In genomic region chr4:104211657-104212056, GRCh38 we compare ENCODE assay signal across 24 cellular contexts.
DNase-seq lines count a peak whose midpoint lies in the region; ATAC-seq, FAIRE-seq and TF ChIP-seq lines count a peak whose summit lies in the region.
"Had no signal": no experiment of that assay in that cellular context is flagged by ENCODE, and none has a peak within 500 bp of the region (broad histone marks: within the 10 kb centered on the region; RNA-seq: fewer than 3 reads in every experiment).

No MANE protein-coding gene starts in this region.

- 91% methylated on average over 2 of the region's 2 CpGs; no CpG with 5 or more reads in 1 of the 2 experiments for WGBS in H1 (ENCODE audit: extremely low coverage in 1 of 2, insufficient coverage in 1 of 2, insufficient read length in 1 of 2, insufficient replicate concordance in 2 of 2, low coverage in 1 of 2, low lambda C conversion rate in 2 of 2, missing lambda C conversion rate in 1 of 2), 2 experiments
- WGBS in liver = 50% methylated on average over 2 of the region's 2 CpGs

- H3K4me1 Mint-ChIP-seq in T-helper 17 cell = no peaks in the 10 kb centered on the region
- H3K4me1 Mint-ChIP-seq: B cell had no signal

- no peak for TF ChIP-seq RAD21 in Ishikawa (IDR thresholded peaks at IDR 0.05; ENCODE audit: low read depth)
- no peak for TF ChIP-seq RAD21 in H1 (IDR thresholded peaks at IDR 0.05 in 1 of 2, conservative IDR thresholded peaks at IDR 0.05 in 1 of 2; ENCODE audit: low read depth in 2 of 2, low read length in 2 of 2)
- TF ChIP-seq RAD21 in liver (IDR thresholded peaks at IDR 0.05) = no peak

- H2BK15ac ChIP-seq in H1 (ENCODE audit: low read length) = no peak overlapping the region

- H2BK120ac ChIP-seq in H1 (replicated peaks; ENCODE audit: low read depth, low read length) = no peak overlapping the region

- no peak overlapping the region for H3K4me2 ChIP-seq in H1 (ENCODE audit: insufficient read depth in 1 of 2, low read depth in 2 of 2, low read length in 2 of 2)
- H3K4me2 ChIP-seq: A549; BLaER1 treated with 17β-estradiol and CSF1 and Interleukin-3, amounts not matched to agents 10 nM and 100 nM had no signal

- H3K23ac ChIP-seq in H1 (ENCODE audit: insufficient read length) = no peak overlapping the region

- H3K9ac ChIP-seq in H1 (replicated peaks in 1 of 4; ENCODE audit: extremely low read depth in 1 of 4, low read depth in 3 of 4, low read length in 3 of 4) (no peak overlapping the region), liver (ENCODE audit: low read depth in 1 of 2, low read length in 2 of 2) (no peak overlapping the region)
- H3K9ac ChIP-seq: BLaER1 treated with 17β-estradiol and CSF1 and Interleukin-3, amounts not matched to agents 10 nM and 100 nM had no signal

- no peak overlapping the region for H3K4ac ChIP-seq in H1 (replicated peaks; ENCODE audit: insufficient read length, low read depth, low read length)

- H3K79me2 ChIP-seq in H1 (ENCODE audit: control insufficient read depth in 1 of 2, insufficient read depth in 2 of 2, low read length in 2 of 2) = no peaks in the 10 kb centered on the region

- H3K27ac Mint-ChIP-seq in T-helper 17 cell = no peak overlapping the region
- H3K27ac Mint-ChIP-seq: B cell; CD4-positive, alpha-beta T cell; CD8-positive, alpha-beta T cell had no signal

- no peak overlapping the region for H2BK12ac ChIP-seq in H1 (ENCODE audit: low read depth, low read length)

- POLR2A ChIA-PET in H1 (lab: Charles Lee; ENCODE audit: partially characterized antibody) = no interaction called here

- H3K23me2 ChIP-seq in H1 (ENCODE audit: low read depth, low read length) = no peaks in the 10 kb centered on the region

- H2BK5ac ChIP-seq in H1 (ENCODE audit: low read depth, low read length) = no peak overlapping the region

- H4K8ac ChIP-seq in H1 (ENCODE audit: extremely low read depth, insufficient read depth, low read length) = no peak overlapping the region

- no peak overlapping the region for H2AFZ ChIP-seq in H1 (ENCODE audit: low read length)

- no peak overlapping the region for H2AK5ac ChIP-seq in H1 (ENCODE audit: low read depth, low read length)

- H3K27ac ChIP-seq in H1 (ENCODE audit: low read depth, low read length) (no peak overlapping the region), liver (ENCODE audit: low read depth in 1 of 2, low read length in 2 of 2) (no peak overlapping the region)
- H3K27ac ChIP-seq: A549; BLaER1 treated with 17β-estradiol and CSF1 and Interleukin-3, amounts not matched to agents 10 nM and 100 nM; C4-2B had no signal

- no peak overlapping the region for H2BK20ac ChIP-seq in H1 (ENCODE audit: low read length)

- H3K14ac ChIP-seq in H1 (ENCODE audit: insufficient read length) = no peak overlapping the region

- no peaks in the 10 kb centered on the region for H3K36me3 ChIP-seq in H1 (ENCODE audit: control insufficient read depth in 2 of 4, insufficient read depth in 4 of 4, low read length in 3 of 4)
- H3K36me3 ChIP-seq in liver (ENCODE audit: control insufficient read depth in 4 of 4, insufficient read depth in 3 of 4, low read depth in 1 of 4, low read length in 3 of 4) = no peaks in the 10 kb centered on the region
- H3K36me3 ChIP-seq: BLaER1 treated with 17β-estradiol and CSF1 and Interleukin-3, amounts not matched to agents 10 nM and 100 nM had no signal

- no peak for DNase-seq in H1 (ENCODE audit: low read depth in 1 of 2, low spot score in 2 of 2)
- DNase-seq in T-helper 17 cell = no peak
- no peak for DNase-seq in NCI-H748 treated with DMSO at 0.1 percent for 48 hours (lab: John Stamatoyannopoulos, UW)
- no peak for DNase-seq in effector CD4-positive, alpha-beta T cell
- no peak for DNase-seq in stimulated activated naive CD8-positive, alpha-beta T cell treated with anti-CD3 and anti-CD28 coated beads, Interleukin-15, Interleukin-2, amounts not matched to agents 100 U/mL and 50 U/mL, for 24 hours
- DNase-seq: AML-193; Caco-2; Calu3; CD4-positive, alpha-beta T cell; CD8-positive, alpha-beta T cell; DMS79; DND-41; EL; GDM1 had no signal

- no peak for FAIRE-seq in H1 (lab: Jason Lieb, UNC)
- FAIRE-seq: A549, D721Med, GM12878, GM12892, GM18507 had no signal

- no peak for ATAC-seq in T-helper 17 cell
- no peak for ATAC-seq in stimulated activated naive CD8-positive, alpha-beta T cell treated with anti-CD3 and anti-CD28 coated beads, Interleukin-15, Interleukin-2, amounts not matched to agents 100 U/mL and 50 U/mL, for 24 hours
- ATAC-seq: A549; CD8-positive, alpha-beta T cell; GM12878 had no signal

- H3K4me1 ChIP-seq in H1 (replicated peaks in 1 of 4; ENCODE audit: control insufficient read depth in 3 of 4, insufficient read depth in 4 of 4, low read length in 3 of 4) (no peaks in the 10 kb centered on the region), liver (ENCODE audit: control insufficient read depth in 4 of 4, insufficient read depth in 4 of 4, low read length in 3 of 4) (peaks cover 0 to 4% (median 0%) of the 10 kb centered on the region in 4 donors)
- H3K4me1 ChIP-seq: A549; BLaER1 treated with 17β-estradiol and CSF1 and Interleukin-3, amounts not matched to agents 10 nM and 100 nM; Caco-2 had no signal

- no peaks in the 10 kb centered on the region for H3K36me3 Mint-ChIP-seq in T-helper 17 cell (ENCODE audit: low read depth)
- H3K36me3 Mint-ChIP-seq: CD8-positive, alpha-beta T cell had no signal

- no peaks in the 10 kb centered on the region for H3K27me3 Mint-ChIP-seq in T-helper 17 cell
- H3K27me3 Mint-ChIP-seq: B cell; CD4-positive, alpha-beta T cell had no signal

- H3K4me3 Mint-ChIP-seq in T-helper 17 cell = no peak overlapping the region
- H3K4me3 Mint-ChIP-seq: B cell; CD4-positive, alpha-beta T cell; CD8-positive, alpha-beta T cell had no signal

- no peak overlapping the region for H3K4me3 ChIP-seq in H1 (ENCODE audit: extremely low read depth in 1 of 4, insufficient read depth in 2 of 4, low read depth in 3 of 4, low read length in 4 of 4)
- no peak overlapping the region for H3K4me3 ChIP-seq in liver (ENCODE audit: low read depth in 1 of 3, low read length in 3 of 3)
- H3K4me3 ChIP-seq: A549; BLaER1 treated with 17β-estradiol and CSF1 and Interleukin-3, amounts not matched to agents 10 nM and 100 nM; GM12878 had no signal

- no peak for TF ChIP-seq CTCF in H1 (IDR thresholded peaks at IDR 0.05; ENCODE audit: control extremely low read depth in 1 of 3, insufficient read depth in 1 of 3, low read depth in 1 of 3, low read length in 3 of 3)
- no peak for TF ChIP-seq CTCF in liver (IDR thresholded peaks at IDR 0.05; ENCODE audit: low read depth, low read length, missing input control)

- H3K27me3 ChIP-seq in H1 (replicated peaks in 1 of 4; ENCODE audit: control insufficient read depth in 3 of 4, extremely low read depth in 1 of 4, insufficient read depth in 3 of 4, low read length in 3 of 4) (no peaks in the 10 kb centered on the region), liver (ENCODE audit: control insufficient read depth in 4 of 4, insufficient read depth in 4 of 4, low read length in 3 of 4) (no peaks in the 10 kb centered on the region)
- H3K27me3 ChIP-seq: BLaER1 treated with 17β-estradiol and CSF1 and Interleukin-3, amounts not matched to agents 10 nM and 100 nM had no signal

- no peak for TF ChIP-seq POLR2A in H1 (IDR thresholded peaks at IDR 0.05; ENCODE audit: control extremely low read depth in 1 of 2, low read depth in 2 of 2, low read length in 2 of 2)

- no peak overlapping the region for H3K56ac ChIP-seq in H1 (replicated peaks; ENCODE audit: insufficient read length, low read depth, low read length)

- H3K18ac ChIP-seq in H1 (ENCODE audit: extremely low read depth, low read length) = no peak overlapping the region

- CTCF ChIA-PET in H1 (lab: Charles Lee; ENCODE audit: partially characterized antibody) = interaction anchor here (0.8 kb wide), 1 partner anchor 51 kb away, joined by 3 read pairs; no protein-coding TSS in a partner anchor

- H3K9me3 ChIP-seq in H1 (ENCODE audit: insufficient read depth in 2 of 2, low read depth in 1 of 2, low read length in 1 of 2) (no peaks in the 10 kb centered on the region), liver (ENCODE audit: control insufficient read depth in 4 of 4, low read length in 3 of 4) (no peaks in the 10 kb centered on the region), T-helper 17 cell (ENCODE audit: control insufficient read depth, low read length, poor library complexity, severe bottlenecking) (no peaks in the 10 kb centered on the region)
- H3K9me3 ChIP-seq: A549; BLaER1 treated with 17β-estradiol and CSF1 and Interleukin-3, amounts not matched to agents 10 nM and 100 nM; Caco-2 had no signal

- no peaks in the 10 kb centered on the region for H3K79me1 ChIP-seq in H1 (ENCODE audit: low read depth, low read length)

- no peak overlapping the region for H4K91ac ChIP-seq in H1 (replicated peaks; ENCODE audit: insufficient read length, low read length)

- no peaks in the 10 kb centered on the region for H4K20me1 ChIP-seq in H1 (replicated peaks in 1 of 2; ENCODE audit: control insufficient read depth in 1 of 2, insufficient read depth in 2 of 2, low read length in 2 of 2)
- H4K20me1 ChIP-seq: BLaER1 treated with 17β-estradiol and CSF1 and Interleukin-3, amounts not matched to agents 10 nM and 100 nM had no signal

- no peak overlapping the region for H4K5ac ChIP-seq in H1 (ENCODE audit: insufficient read length, low read depth, low read length)

- TF ChIP-seq EP300 in Ishikawa (IDR thresholded peaks at IDR 0.05; ENCODE audit: borderline replicate concordance) (no peak), H1 (IDR thresholded peaks at IDR 0.05; ENCODE audit: borderline replicate concordance in 1 of 2, low read depth in 2 of 2, low read length in 2 of 2) (no peak)

TF ChIP-seq in Ishikawa, 13 proteins besides CTCF, POLR2A, EP300 and RAD21 (continues in another document):
- TF ChIP-seq YY1 (IDR thresholded peaks at IDR 0.05; ENCODE audit: low read depth) (no peak), NFIC (IDR thresholded peaks at IDR 0.05) (no peak), MAX (IDR thresholded peaks at IDR 0.05) (no peak)

TF ChIP-seq in H1, 55 proteins besides CTCF, POLR2A, EP300 and RAD21:
- peak; percentile 92 for TF ChIP-seq CEBPB (IDR thresholded peaks at IDR 0.05; ENCODE audit: low read depth, low read length)
- no peak for TF ChIP-seq ZNF274 (IDR thresholded peaks at IDR 0.05; ENCODE audit: borderline replicate concordance, extremely low read depth, low read length)
- TF ChIP-seq POLR2AphosphoS5 (IDR thresholded peaks at IDR 0.05; ENCODE audit: low read depth, low read length) = no peak

TF ChIP-seq in liver, 16 proteins besides CTCF, POLR2A, EP300 and RAD21 (continues in another document):
- no peak for TF ChIP-seq ATF3 (IDR thresholded peaks at IDR 0.05)
- TF ChIP-seq TAF1 (conservative IDR thresholded peaks at IDR 0.05) = no peak
- TF ChIP-seq RXRA (IDR thresholded peaks at IDR 0.05) = peak in 1 of 2 donors; percentile 21
- no peak for TF ChIP-seq GABPA (IDR thresholded peaks at IDR 0.05 in 1 of 2, conservative IDR thresholded peaks at IDR 0.05 in 1 of 2)
- no peak for TF ChIP-seq EGR1 (IDR thresholded peaks at IDR 0.05; ENCODE audit: low read depth in 2 of 2)
- no peak for TF ChIP-seq FOXA2 (IDR thresholded peaks at IDR 0.05)
- peak; percentile 43 for TF ChIP-seq SP1 (IDR thresholded peaks at IDR 0.05)
- no peak for TF ChIP-seq JUND (IDR thresholded peaks at IDR 0.05)
- no peak for TF ChIP-seq HNF4A (conservative IDR thresholded peaks at IDR 0.05)
